Comparison of ENCODE assay signal across 12 cellular contexts in the genomic region with DNA sequence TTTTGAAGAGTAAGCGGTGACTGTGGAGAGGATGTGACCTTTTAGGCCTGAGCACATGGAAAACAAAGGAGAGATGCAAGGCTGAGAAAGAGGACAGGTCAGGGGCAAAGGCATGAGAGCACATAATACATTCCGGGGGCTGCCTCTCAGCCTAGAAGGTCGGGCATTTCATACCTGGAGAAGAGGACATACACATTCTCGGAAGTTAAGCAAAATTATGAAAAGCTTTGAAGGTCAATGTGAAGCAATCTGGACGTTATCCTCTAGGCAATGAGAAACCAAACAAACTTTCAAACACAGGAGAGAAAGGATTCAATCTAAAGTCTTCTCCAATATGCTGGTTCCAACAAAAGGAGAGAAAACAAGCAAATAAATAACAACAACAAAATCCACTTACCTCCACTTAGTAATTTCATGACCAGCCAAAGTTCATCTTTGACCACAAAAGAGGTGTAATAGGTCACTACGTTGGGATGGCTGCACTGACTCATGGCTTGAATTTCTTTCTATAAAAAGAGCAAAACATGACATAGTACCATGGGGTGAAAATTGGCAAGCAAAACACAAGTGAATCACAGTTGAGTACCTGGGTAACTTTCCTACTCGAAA.
DNase-seq lines count a peak whose midpoint lies in the region; ATAC-seq, FAIRE-seq and TF ChIP-seq lines count a peak whose summit lies in the region.
"Had no signal": no experiment of that assay in that cellular context is flagged by ENCODE, and none has a peak within 500 bp of the region (broad histone marks: within the 10 kb centered on the region; RNA-seq: fewer than 3 reads in every experiment).

No MANE protein-coding gene starts in this region.

- no peaks in the 10 kb centered on the region for H3K9me3 Mint-ChIP-seq in activated T-helper 2 cell treated with anti-CD3 and anti-CD28 coated beads, Interferon-gamma antibody, Interleukin-2, Interleukin-4, amounts not matched to agents 10 μg/mL and 5 μg/mL and 100 μg/mL, durations not matched to agents 14 hours and 24 hours and 36 hours
- H3K9me3 Mint-ChIP-seq: H9 had no signal

- peak; percentile 17 for ATAC-seq in left ventricle myocardium superior
- no peak for ATAC-seq in HG03354 (IDR thresholded peaks at IDR 0.05; ENCODE audit: poor library complexity, severe bottlenecking, unreplicated experiment)
- no peak for ATAC-seq in gastroesophageal sphincter

- H3K4me3 ChIP-seq in adrenal gland (no peak overlapping the region), gastroesophageal sphincter (no peak overlapping the region)
- H3K4me3 ChIP-seq: uterus had no signal

- TF ChIP-seq POLR2A in H54 (IDR thresholded peaks at IDR 0.05; ENCODE audit: low read depth, low read length) = no peak
- TF ChIP-seq POLR2A in adrenal gland (IDR thresholded peaks at IDR 0.05) = no peak
- no peak for TF ChIP-seq POLR2A in gastroesophageal sphincter (IDR thresholded peaks at IDR 0.05)

- 75 to 84% (median 79%) methylated on average over 7 of the region's 7 CpGs for WGBS in adrenal gland, 4 donors
- 72 to 83% methylated on average over 5 to 7 of the region's 7 CpGs for WGBS in gastroesophageal sphincter (ENCODE audit: low coverage in 1 of 2), 2 donors

- no peaks in the 10 kb centered on the region for H3K27me3 Mint-ChIP-seq in activated T-helper 2 cell treated with anti-CD3 and anti-CD28 coated beads, Interferon-gamma antibody, Interleukin-2, Interleukin-4, amounts not matched to agents 10 μg/mL and 5 μg/mL and 100 μg/mL, durations not matched to agents 14 hours and 24 hours and 36 hours (ENCODE audit: low read depth)

- H3K27ac Mint-ChIP-seq in activated T-helper 2 cell treated with anti-CD3 and anti-CD28 coated beads, Interferon-gamma antibody, Interleukin-2, Interleukin-4, amounts not matched to agents 10 μg/mL and 5 μg/mL and 100 μg/mL, durations not matched to agents 14 hours and 24 hours and 36 hours = peak overlapping the region; percentile 86
- H3K27ac Mint-ChIP-seq: H9 had no signal

- peak overlapping the region; percentile 22 for H3K4me3 Mint-ChIP-seq in activated T-helper 2 cell treated with anti-CD3 and anti-CD28 coated beads, Interferon-gamma antibody, Interleukin-2, Interleukin-4, amounts not matched to agents 10 μg/mL and 5 μg/mL and 100 μg/mL, durations not matched to agents 14 hours and 24 hours and 36 hours (ENCODE audit: low read depth)
- H3K4me3 Mint-ChIP-seq: H9 had no signal

- H3K4me1 ChIP-seq in adrenal gland (replicated peaks in 1 of 2) = peaks cover 0 to 15% of the 10 kb centered on the region in 2 donors
- H3K4me1 ChIP-seq in gastroesophageal sphincter = peaks cover 0 to 23% (median 3%) of the 10 kb centered on the region in 3 donors
- H3K4me1 ChIP-seq: uterus had no signal

- H3K9me3 ChIP-seq in adrenal gland (replicated peaks in 1 of 3) (no peaks in the 10 kb centered on the region), gastroesophageal sphincter (no peaks in the 10 kb centered on the region)
- H3K9me3 ChIP-seq: uterus had no signal

- peak; percentile 24 for DNase-seq in AG08396 (ENCODE audit: low spot score)
- DNase-seq in H54 (ENCODE audit: insufficient read length, low spot score) = peak; percentile 30
- no peak for DNase-seq in activated T-helper 2 cell treated with anti-CD3 and anti-CD28 coated beads, Interferon-gamma antibody, Interleukin-2, Interleukin-4, amounts not matched to agents 10 μg/mL and 5 μg/mL and 100 μg/mL, durations not matched to agents 14 hours and 24 hours and 36 hours (ENCODE audit: low spot score)
- no peak for DNase-seq in left ventricle myocardium superior
- no peak for DNase-seq in HEK293T (ENCODE audit: extremely low spot score)
- DNase-seq in adrenal gland = no peak
- DNase-seq: cortex of kidney, H9, uterus had no signal

- H3K36me3 ChIP-seq in adrenal gland (replicated peaks in 1 of 2) (no peaks in the 10 kb centered on the region), gastroesophageal sphincter (peaks cover 0 to 18% of the 10 kb centered on the region in 2 donors)
- H3K36me3 ChIP-seq: uterus had no signal

- intact Hi-C loops in activated T-helper 2 cell treated with anti-CD3 and anti-CD28 coated beads, Interferon-gamma antibody, Interleukin-2, Interleukin-4, amounts not matched to agents 10 μg/mL and 5 μg/mL and 100 μg/mL, durations not matched to agents 14 hours and 24 hours and 36 hours (cut with micrococcal nuclease) = loop anchor here (1.0 to 10.0 kb wide), 5 partner anchors 28 to 288 kb away; a partner anchor contains a TSS
- intact Hi-C loops in left ventricle myocardium superior (cut with micrococcal nuclease) (no loop called here), adrenal gland (cut with DNase I) (no loop called here)

- no peaks in the 10 kb centered on the region for H3K27me3 ChIP-seq in adrenal gland
- H3K27me3 ChIP-seq in gastroesophageal sphincter = no peaks in the 10 kb centered on the region
- H3K27me3 ChIP-seq: uterus had no signal

- FAIRE-seq in H54 (lab: Jason Lieb, UNC) = peak; percentile 95
- FAIRE-seq: GM18507 had no signal

- POLR2A ChIA-PET in HEK293T (lab: Yijun Ruan, JAX) = no interaction called here

- H3K27ac ChIP-seq in adrenal gland (no peak overlapping the region), gastroesophageal sphincter (no peak overlapping the region)
- H3K27ac ChIP-seq: uterus had no signal

- peaks cover 48% of the 10 kb centered on the region for H3K36me3 Mint-ChIP-seq in activated T-helper 2 cell treated with anti-CD3 and anti-CD28 coated beads, Interferon-gamma antibody, Interleukin-2, Interleukin-4, amounts not matched to agents 10 μg/mL and 5 μg/mL and 100 μg/mL, durations not matched to agents 14 hours and 24 hours and 36 hours (ENCODE audit: low read depth)

- peaks cover 45% of the 10 kb centered on the region for H3K4me1 Mint-ChIP-seq in activated T-helper 2 cell treated with anti-CD3 and anti-CD28 coated beads, Interferon-gamma antibody, Interleukin-2, Interleukin-4, amounts not matched to agents 10 μg/mL and 5 μg/mL and 100 μg/mL, durations not matched to agents 14 hours and 24 hours and 36 hours (ENCODE audit: low read depth)

- TF ChIP-seq EP300 in gastroesophageal sphincter (IDR thresholded peaks at IDR 0.05) = no peak

- CTCF ChIA-PET in HEK293T (lab: Yijun Ruan, JAX) = no interaction called here

- TF ChIP-seq CTCF in adrenal gland (IDR thresholded peaks at IDR 0.05) (no peak), gastroesophageal sphincter (IDR thresholded peaks at IDR 0.05) (no peak)

TF ChIP-seq in HEK293T, 16 proteins besides CTCF, POLR2A, EP300 and RAD21:
- TF ChIP-seq FOXA1 (IDR thresholded peaks at IDR 0.05) (no peak), SUZ12 (IDR thresholded peaks at IDR 0.05) (no peak), SP1 (IDR thresholded peaks at IDR 0.05) (no peak), FOXM1 (IDR thresholded peaks at IDR 0.05; ENCODE audit: borderline replicate concordance) (no peak), L3MBTL2 (conservative IDR thresholded peaks at IDR 0.05) (no peak), HDGF (IDR thresholded peaks at IDR 0.05; ENCODE audit: borderline replicate concordance) (no peak), FOXK2 (IDR thresholded peaks at IDR 0.05) (no peak), CTBP1 (IDR thresholded peaks at IDR 0.05; ENCODE audit: borderline replicate concordance) (no peak), TARDBP (IDR thresholded peaks at IDR 0.05) (no peak), ELF4 (IDR thresholded peaks at IDR 0.05) (no peak), BHLHE40 (IDR thresholded peaks at IDR 0.05; ENCODE audit: borderline replicate concordance) (no peak), ZNF384 (IDR thresholded peaks at IDR 0.05) (no peak), NFRKB (IDR thresholded peaks at IDR 0.05) (no peak)
- TF ChIP-seq, protein P1, sequence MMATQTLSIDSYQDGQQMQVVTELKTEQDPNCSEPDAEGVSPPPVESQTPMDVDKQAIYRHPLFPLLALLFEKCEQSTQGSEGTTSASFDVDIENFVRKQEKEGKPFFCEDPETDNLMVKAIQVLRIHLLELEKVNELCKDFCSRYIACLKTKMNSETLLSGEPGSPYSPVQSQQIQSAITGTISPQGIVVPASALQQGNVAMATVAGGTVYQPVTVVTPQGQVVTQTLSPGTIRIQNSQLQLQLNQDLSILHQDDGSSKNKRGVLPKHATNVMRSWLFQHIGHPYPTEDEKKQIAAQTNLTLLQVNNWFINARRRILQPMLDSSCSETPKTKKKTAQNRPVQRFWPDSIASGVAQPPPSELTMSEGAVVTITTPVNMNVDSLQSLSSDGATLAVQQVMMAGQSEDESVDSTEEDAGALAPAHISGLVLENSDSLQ (IDR thresholded peaks at IDR 0.05) = no peak

Comparison
In these comparisons a context has a peak if more than half of its experiments do, and no peak if none do; other contexts are left out.
1. DNase-seq: peak in AG08396 (single experiment) and H54 (single experiment); none in activated T-helper 2 cell treated with anti-CD3 and anti-CD28 coated beads, Interferon-gamma antibody, Interleukin-2, Interleukin-4, amounts not matched to agents 10 μg/mL and 5 μg/mL and 100 μg/mL, durations not matched to agents 14 hours and 24 hours and 36 hours (single experiment), left ventricle myocardium superior (single experiment), HEK293T (single experiment) and adrenal gland (0 of 7).